In the genomic region with DNA sequence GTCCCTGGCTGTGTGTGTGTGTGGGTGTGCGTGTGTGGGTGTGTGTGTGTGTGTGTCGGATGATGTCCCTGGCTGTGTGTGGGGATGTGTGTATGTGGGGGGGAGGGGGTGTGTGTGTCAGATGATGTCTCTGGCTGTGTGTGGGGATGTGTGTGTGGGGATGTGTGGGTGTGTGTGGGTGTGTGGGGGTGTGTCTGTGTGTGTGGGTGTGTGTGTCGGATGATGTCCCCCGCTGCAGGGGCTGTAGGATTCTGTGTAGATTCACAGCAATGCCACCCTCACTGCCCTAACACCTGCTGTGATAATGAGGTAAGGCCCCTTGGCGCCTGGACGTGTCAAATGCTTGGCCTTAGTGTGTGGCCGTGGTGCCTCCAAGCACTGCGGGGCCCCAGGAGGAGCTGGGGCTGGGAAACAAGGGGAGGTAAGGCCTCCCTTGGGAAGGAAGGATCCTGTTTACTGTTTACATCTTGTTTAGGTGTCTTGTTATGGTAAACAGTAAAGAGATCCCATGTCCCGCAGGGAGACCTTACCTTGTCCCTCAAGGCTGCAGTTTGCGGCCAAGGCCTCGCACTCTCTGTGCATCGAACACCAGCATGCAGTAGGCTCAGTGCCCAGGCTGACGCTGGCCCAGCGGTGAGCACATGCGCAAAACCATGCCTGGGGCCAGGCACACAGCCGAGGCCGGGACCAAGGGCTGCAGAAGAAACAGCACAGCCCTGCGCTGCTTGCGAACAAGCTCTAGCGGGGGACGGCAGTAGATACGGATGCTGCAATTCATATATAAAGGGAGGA, we compare ENCODE assay signal across 16 cellular contexts. TPM values are rescaled to one million over a fixed set of nuclear protein-coding genes. Genes with fewer than 3 reads are reported as not detected.
DNase-seq lines count a peak whose midpoint lies in the region; ATAC-seq lines count a peak whose summit lies in the region.
"Had no signal": no experiment of that assay in that cellular context is flagged by ENCODE, and none has a peak within 500 bp of the region (broad histone marks: within the 10 kb centered on the region; RNA-seq: fewer than 3 reads in every experiment).

No MANE protein-coding gene starts in this region.

- in situ Hi-C loops in GM23248 (cut with MboI) = no loop called here

- peaks cover 0 to 40% (median 0%) of the 10 kb centered on the region in 11 experiments; a peak in 10 of 22 replicates for H3K27me3 ChIP-seq in BLaER1 treated with 17β-estradiol and CSF1 and Interleukin-3, amounts not matched to agents 10 nM and 100 nM
- H3K27me3 ChIP-seq in GM23248 (replicated peaks; ENCODE audit: insufficient read depth) = no peaks in the 10 kb centered on the region
- H3K27me3 ChIP-seq in mesenchymal stem cell (ENCODE audit: control insufficient read depth in 1 of 2, insufficient read depth in 1 of 2, low read length in 2 of 2) = no peaks in the 10 kb centered on the region

- peak; percentile 28 for DNase-seq in GM23248
- no peak for DNase-seq in mesenchymal stem cell
- DNase-seq in COLO668 (lab: John Stamatoyannopoulos, UW; ENCODE audit: unreplicated experiment) = no peak
- DNase-seq in left lobe of liver (ENCODE audit: low spot score) = no peak
- DNase-seq: Calu3, KG1, left ventricle myocardium inferior, NCI-H1694 treated with DMSO at 0.1 percent for 48 hours, NCI-H774, SIG-M5, spleen had no signal

- H3K27me3 Mint-ChIP-seq in activated T-helper 17 cell treated with anti-CD3 and anti-CD28 coated beads, Interleukin-2, amount 50 U/mL, for 72 hours = peaks cover 22% of the 10 kb centered on the region

- no peak overlapping the region for H3K4ac ChIP-seq in mesenchymal stem cell (ENCODE audit: low read depth in 1 of 2, low read length in 2 of 2)

- peaks cover 47% of the 10 kb centered on the region for H3K36me3 Mint-ChIP-seq in activated T-helper 17 cell treated with anti-CD3 and anti-CD28 coated beads, Interleukin-2, amount 50 U/mL, for 72 hours (ENCODE audit: low read depth)

- peak overlapping the region in 4 of 11 experiments; percentile 17 to 49 (median 26); a peak in 5 of 22 replicates for H3K9ac ChIP-seq in BLaER1 treated with 17β-estradiol and CSF1 and Interleukin-3, amounts not matched to agents 10 nM and 100 nM
- H3K9ac ChIP-seq in GM23248 = no peak overlapping the region
- no peak overlapping the region for H3K9ac ChIP-seq in mesenchymal stem cell (ENCODE audit: low read length)

- H3K4me2 ChIP-seq in BLaER1 treated with 17β-estradiol and CSF1 and Interleukin-3, amounts not matched to agents 10 nM and 100 nM = peak overlapping the region; percentile 57 to 92 (median 78)
- no peak overlapping the region for H3K4me2 ChIP-seq in GM23248 (ENCODE audit: unreplicated experiment)
- H3K4me2 ChIP-seq in mesenchymal stem cell (ENCODE audit: low read length, poor library complexity, severe bottlenecking) = no peak overlapping the region

- peak overlapping the region in 1 of 2 experiments; percentile 8 for H2BK12ac ChIP-seq in mesenchymal stem cell (ENCODE audit: low read length in 2 of 2)

- ATAC-seq in activated T-helper 17 cell treated with anti-CD3 and anti-CD28 coated beads, Interleukin-2, amount 50 U/mL, for 72 hours (replicated peaks) = no peak
- ATAC-seq in HG03108 (IDR thresholded peaks at IDR 0.05; ENCODE audit: unreplicated experiment) (no peak), left lobe of liver (no peak)

- H3K4me1 Mint-ChIP-seq in activated T-helper 17 cell treated with anti-CD3 and anti-CD28 coated beads, Interleukin-2, amount 50 U/mL, for 72 hours = peaks cover 17% of the 10 kb centered on the region

- no peak overlapping the region for H2BK5ac ChIP-seq in mesenchymal stem cell (ENCODE audit: low read depth, low read length, poor library complexity, severe bottlenecking)

- H3K14ac ChIP-seq in mesenchymal stem cell (ENCODE audit: low read length in 2 of 2) = peak overlapping the region in 1 of 2 experiments; percentile 51

- H4K20me1 ChIP-seq in BLaER1 treated with 17β-estradiol and CSF1 and Interleukin-3, amounts not matched to agents 10 nM and 100 nM = peaks cover 0 to 14% (median 0%) of the 10 kb centered on the region in 11 experiments; a peak in 1 of 22 replicates
- H4K20me1 ChIP-seq in GM23248 (ENCODE audit: insufficient read depth) = no peaks in the 10 kb centered on the region

- peak overlapping the region in 3 of 11 experiments; percentile 1 to 36 (median 21); a peak in 3 of 22 replicates for H3K27ac ChIP-seq in BLaER1 treated with 17β-estradiol and CSF1 and Interleukin-3, amounts not matched to agents 10 nM and 100 nM
- H3K27ac ChIP-seq in GM23248 (no peak overlapping the region), mesenchymal stem cell (ENCODE audit: low read length, poor library complexity, severe bottlenecking) (no peak overlapping the region)
- H3K27ac ChIP-seq: left ventricle myocardium inferior, spleen, thoracic aorta had no signal

- peaks cover 17 to 53% (median 33%) of the 10 kb centered on the region in 10 experiments for H3K4me1 ChIP-seq in BLaER1 treated with 17β-estradiol and CSF1 and Interleukin-3, amounts not matched to agents 10 nM and 100 nM
- H3K4me1 ChIP-seq in GM23248 (ENCODE audit: insufficient read depth) (no peaks in the 10 kb centered on the region), mesenchymal stem cell (ENCODE audit: control insufficient read depth, insufficient read depth, low read depth, low read length) (peaks cover 21% of the 10 kb centered on the region)

- H3F3A ChIP-seq in GM23248 (ENCODE audit: insufficient read depth) = peaks cover 14% of the 10 kb centered on the region; the same call in 1 of the 2 replicates

- no peak overlapping the region for H3K23ac ChIP-seq in mesenchymal stem cell (ENCODE audit: low read length in 2 of 2)

- peaks cover 0 to 17% (median 12%) of the 10 kb centered on the region in 11 experiments; a peak in 13 of 22 replicates for H3K9me3 ChIP-seq in BLaER1 treated with 17β-estradiol and CSF1 and Interleukin-3, amounts not matched to agents 10 nM and 100 nM (replicated peaks in 1 of 11)
- no peaks in the 10 kb centered on the region for H3K9me3 ChIP-seq in GM23248 (ENCODE audit: low read depth)
- no peaks in the 10 kb centered on the region for H3K9me3 ChIP-seq in mesenchymal stem cell (ENCODE audit: control insufficient read depth, low read length)
- H3K9me3 ChIP-seq: spleen, thoracic aorta had no signal

- H3K18ac ChIP-seq in mesenchymal stem cell (ENCODE audit: low read depth in 1 of 2, low read length in 2 of 2) = peak overlapping the region in 1 of 2 experiments; percentile 25

- WGBS in GM23248 (ENCODE audit: low coverage in 1 of 2, low lambda C conversion rate in 2 of 2, missing lambda C conversion rate in 2 of 2), 2 experiments = 48 to 53% methylated on average over 17 to 22 of the region's 22 CpGs
- WGBS in mesenchymal stem cell = 65% methylated on average over 20 of the region's 22 CpGs

- H3K27ac Mint-ChIP-seq in activated T-helper 17 cell treated with anti-CD3 and anti-CD28 coated beads, Interleukin-2, amount 50 U/mL, for 72 hours = no peak overlapping the region

- peaks cover 2% of the 10 kb centered on the region for H3K79me1 ChIP-seq in mesenchymal stem cell (replicated peaks; ENCODE audit: low read length, poor library complexity, severe bottlenecking)

- H2BK120ac ChIP-seq in mesenchymal stem cell (ENCODE audit: low read depth, low read length) = no peak overlapping the region

- H2AFZ ChIP-seq in GM23248 = no peak overlapping the region
- no peak overlapping the region for H2AFZ ChIP-seq in mesenchymal stem cell (ENCODE audit: low read depth, low read length)

- H3K79me2 ChIP-seq in GM23248 (ENCODE audit: insufficient read depth) = peaks cover 73% of the 10 kb centered on the region

- H4K8ac ChIP-seq in mesenchymal stem cell (ENCODE audit: low read length) = peak overlapping the region; percentile 66

- H2AK5ac ChIP-seq in mesenchymal stem cell (ENCODE audit: low read length, severe bottlenecking) = no peak overlapping the region

- H3K9me3 Mint-ChIP-seq in activated T-helper 17 cell treated with anti-CD3 and anti-CD28 coated beads, Interleukin-2, amount 50 U/mL, for 72 hours = no peaks in the 10 kb centered on the region
- H3K9me3 Mint-ChIP-seq: neural crest cell had no signal

- H3K9me2 ChIP-seq in GM23248 (ENCODE audit: insufficient read depth) = no peaks in the 10 kb centered on the region

- 0 out of 20 replicates have a peak overlapping the region, but pooled peaks of 2 of the 10 experiments have one; percentile 15 to 29 for H3K4me3 ChIP-seq in BLaER1 treated with 17β-estradiol and CSF1 and Interleukin-3, amounts not matched to agents 10 nM and 100 nM
- H3K4me3 ChIP-seq in GM23248 = no peak overlapping the region
- H3K4me3 ChIP-seq in mesenchymal stem cell (ENCODE audit: insufficient read depth in 1 of 2, low read depth in 1 of 2, low read length in 2 of 2) = peak overlapping the region in 1 of 2 experiments; percentile 32
- H3K4me3 ChIP-seq: left ventricle myocardium inferior, spleen, thoracic aorta had no signal

- no peaks in the 10 kb centered on the region for H3K36me3 ChIP-seq in BLaER1 treated with 17β-estradiol and CSF1 and Interleukin-3, amounts not matched to agents 10 nM and 100 nM
- H3K36me3 ChIP-seq in GM23248 (ENCODE audit: low read depth) = no peaks in the 10 kb centered on the region; the same call in 1 of the 2 replicates
- H3K36me3 ChIP-seq in mesenchymal stem cell (ENCODE audit: control insufficient read depth in 1 of 2, insufficient read depth in 2 of 2, low read depth in 1 of 2, low read length in 2 of 2) = peaks cover 4 to 22% of the 10 kb centered on the region in 2 experiments
- H3K36me3 ChIP-seq: left ventricle myocardium inferior, spleen, thoracic aorta had no signal

- H3K4me3 Mint-ChIP-seq in activated T-helper 17 cell treated with anti-CD3 and anti-CD28 coated beads, Interleukin-2, amount 50 U/mL, for 72 hours = peak overlapping the region; percentile 52
- H3K4me3 Mint-ChIP-seq: neural crest cell had no signal

- H4K91ac ChIP-seq in mesenchymal stem cell (ENCODE audit: low read length) = peak overlapping the region; percentile 48

- H2BK15ac ChIP-seq in mesenchymal stem cell (ENCODE audit: low read depth, poor library complexity, severe bottlenecking) = no peak overlapping the region

RNA-seq across cellular contexts. Expression of gene AHRR, which starts 24.1 kb away (rescaled TPM):
- total RNA-seq in GM23248 (2014; rRNA removed; shearing (Covaris generic)) = 33.7 and 40.0 TPM in 2 replicates
- polyA plus RNA-seq in GM23248 (2016; fragmentation: Nextera tagmentation; extraction: Ambion mirVana) = 11.9 and 13.2 TPM in 2 replicates
- 10 to 100 TPM; 49.5 to 78.1 TPM for total RNA-seq in activated T-helper 17 cell treated with anti-CD3 and anti-CD28 coated beads, Interleukin-2, amount 50 U/mL, for 72 hours
- polyA plus RNA-seq in mesenchymal stem cell (2013, experiment 1 of 2) = 12.1 TPM
- 12.0 TPM for polyA plus RNA-seq in mesenchymal stem cell (2013, experiment 2 of 2)
- total RNA-seq in left lobe of liver = 0.81 TPM

Comparison
In these comparisons a context has a peak if more than half of its experiments do, and no peak if none do; other contexts are left out.
1. H3K4me2 ChIP-seq: peak in BLaER1 treated with 17β-estradiol and CSF1 and Interleukin-3, amounts not matched to agents 10 nM and 100 nM (11 of 11); none in GM23248 (single experiment) and mesenchymal stem cell (single experiment).
2. RNA of gene AHRR, which starts 24.1 kb away (total RNA-seq): 49.5 to 78.1 TPM in activated T-helper 17 cell treated with anti-CD3 and anti-CD28 coated beads, Interleukin-2, amount 50 U/mL, for 72 hours and 33.7 to 40.0 TPM in GM23248; 0.81 TPM in left lobe of liver (single experiment); every median in the first group is over 10 times any median in the second.